ENCODE assay signal across 8 cellular contexts in the genomic region with DNA sequence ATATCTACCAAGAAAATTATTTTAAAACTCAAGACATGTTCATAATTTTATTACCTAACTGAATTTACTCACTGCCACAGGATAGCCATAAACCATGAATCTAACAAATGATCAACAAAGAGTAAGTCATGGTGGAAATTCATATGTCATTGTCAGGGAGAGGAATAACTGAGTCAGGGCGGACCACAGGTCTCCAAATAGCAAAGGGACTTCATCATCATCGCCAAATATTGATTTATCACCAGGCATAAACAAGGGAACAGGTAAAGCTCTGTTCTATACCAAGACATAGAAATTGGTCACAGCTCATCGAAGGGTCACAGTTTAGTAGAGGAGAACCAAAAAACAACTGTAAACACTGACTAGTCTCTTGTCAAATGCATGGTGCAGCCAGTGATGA.
"Had no signal": no experiment of that assay in that cellular context is flagged by ENCODE, and none has a peak within 500 bp of the region (broad histone marks: within the 10 kb centered on the region; RNA-seq: fewer than 3 reads in every experiment).

No MANE protein-coding gene starts in this region.

- H3K4me3 ChIP-seq: GM12878 had no signal

- ATAC-seq: GM12878 had no signal

- FAIRE-seq: G401.6, GM12878, GM12891, GM12892, GM18507, GM19239 had no signal

- DNase-seq: GDM1, GF-D8 had no signal
